In the genomic region with DNA sequence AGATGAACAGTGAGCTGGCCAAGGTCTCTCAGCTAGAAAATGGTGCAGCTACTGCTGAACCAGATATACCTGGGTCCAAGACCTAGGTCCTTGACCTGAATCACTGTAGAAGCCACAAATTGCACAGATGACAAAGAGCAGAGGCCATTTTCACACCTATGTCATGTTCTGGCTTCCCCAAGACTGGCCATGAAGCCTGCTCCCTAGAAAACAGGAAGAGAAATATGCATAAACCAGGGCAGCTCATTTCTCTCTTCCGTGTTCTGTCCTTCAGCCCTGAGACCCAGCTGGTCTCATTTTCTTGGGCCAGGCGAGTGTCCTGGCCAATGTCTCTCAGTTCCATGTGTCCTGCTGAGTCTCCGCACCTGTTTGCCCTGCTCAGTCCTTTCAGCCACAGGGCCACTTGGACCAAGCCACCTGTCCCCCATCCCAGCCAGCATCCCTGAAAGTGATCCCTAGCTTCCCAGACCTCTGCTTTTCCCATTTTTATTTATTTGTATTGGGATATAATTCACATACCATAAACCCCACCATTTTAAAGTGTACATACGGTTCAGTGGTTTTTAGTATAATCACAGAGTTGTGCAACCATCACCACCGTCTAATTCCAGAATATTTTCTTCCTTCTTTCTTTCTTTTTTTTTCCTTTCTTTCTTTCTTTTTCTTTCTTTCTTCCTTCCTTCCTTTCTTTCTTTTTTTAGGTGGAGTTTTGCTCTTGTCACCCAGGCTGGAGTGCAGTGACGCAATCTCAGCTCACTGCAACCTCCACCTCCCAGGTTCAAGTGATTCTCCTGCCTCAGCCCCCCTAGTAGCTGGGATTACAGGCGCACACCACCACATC, we compare ENCODE assay signal across 1 cellular context.
TF ChIP-seq lines count a peak whose summit lies in the region.

No MANE protein-coding gene starts in this region.

TF ChIP-seq in HepG2, 621 proteins besides CTCF, POLR2A, EP300 and RAD21:
- no peak for TF ChIP-seq KLF13 (CRISPR knock-in tag; IDR thresholded peaks at IDR 0.05)
- TF ChIP-seq, protein P1, sequence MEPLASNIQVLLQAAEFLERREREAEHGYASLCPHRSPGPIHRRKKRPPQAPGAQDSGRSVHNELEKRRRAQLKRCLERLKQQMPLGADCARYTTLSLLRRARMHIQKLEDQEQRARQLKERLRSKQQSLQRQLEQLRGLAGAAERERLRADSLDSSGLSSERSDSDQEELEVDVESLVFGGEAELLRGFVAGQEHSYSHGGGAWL (CRISPR knock-in tag; IDR thresholded peaks at IDR 0.05) = no peak
- TF ChIP-seq RBFOX2 (IDR thresholded peaks at IDR 0.05; ENCODE audit: low read depth, low read length) = no peak
